17 cellular contexts compared by ENCODE assay signal in the genomic region with DNA sequence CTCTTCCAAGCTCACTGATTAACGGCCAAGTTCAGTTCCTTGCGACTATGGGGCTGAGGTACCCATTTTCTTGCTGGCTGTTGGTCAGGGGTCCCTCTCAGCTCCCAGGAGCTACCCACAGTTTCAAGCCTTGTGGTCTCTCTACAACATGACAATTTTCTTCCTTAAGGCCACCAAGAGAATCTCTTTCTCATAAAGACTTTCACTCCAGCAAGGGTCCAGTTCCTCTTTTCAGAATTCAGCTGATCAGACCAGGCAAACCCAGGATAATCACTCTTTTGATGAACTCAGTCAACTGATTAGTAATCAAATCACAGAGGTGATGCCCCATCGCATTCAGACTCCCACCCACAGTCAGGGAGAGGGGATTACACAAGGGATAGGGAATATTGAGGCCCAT.
DNase-seq lines count a peak whose midpoint lies in the region; ATAC-seq and TF ChIP-seq lines count a peak whose summit lies in the region.
"Had no signal": no experiment of that assay in that cellular context is flagged by ENCODE, and none has a peak within 500 bp of the region (broad histone marks: within the 10 kb centered on the region; RNA-seq: fewer than 3 reads in every experiment).

No MANE protein-coding gene starts in this region.

- no peaks in the 10 kb centered on the region for H3K36me3 ChIP-seq in suprapubic skin
- no peaks in the 10 kb centered on the region for H3K36me3 ChIP-seq in lower lobe of right lung
- H3K36me3 ChIP-seq: tibial artery had no signal

- intact Hi-C loops in lower lobe of right lung (cut with DNase I) (no loop called here), cardiac septum (cut with DNase I) (no loop called here)

- H3K4me3 ChIP-seq in suprapubic skin: no peak overlapping the region
- no peak overlapping the region for H3K4me3 ChIP-seq in lower lobe of right lung
- H3K4me3 ChIP-seq: hepatocyte, tibial artery had no signal

- H3K9me3 ChIP-seq in suprapubic skin (no peaks in the 10 kb centered on the region), lower lobe of right lung (no peaks in the 10 kb centered on the region)
- H3K9me3 ChIP-seq: tibial artery had no signal

- H3K4me1 ChIP-seq in suprapubic skin (peaks cover 31% of the 10 kb centered on the region), lower lobe of right lung (peaks cover 7% of the 10 kb centered on the region)

- H3K27me3 ChIP-seq in suprapubic skin: no peaks in the 10 kb centered on the region
- no peaks in the 10 kb centered on the region for H3K27me3 ChIP-seq in lower lobe of right lung (ENCODE audit: low read depth)
- H3K27me3 ChIP-seq: hepatocyte, tibial artery had no signal

- H3K27ac ChIP-seq in suprapubic skin (no peak overlapping the region), lower lobe of right lung (no peak overlapping the region)
- H3K27ac ChIP-seq: hepatocyte, tibial artery had no signal

- peaks cover 23 to 52% (median 47%) of the 10 kb centered on the region in 3 donors for H3K27me3 Mint-ChIP-seq in naive B cell

- no peak overlapping the region for H3K4me3 Mint-ChIP-seq in naive B cell

- no peaks in the 10 kb centered on the region for H3K36me3 Mint-ChIP-seq in naive B cell

- peaks cover 0 to 5% (median 0%) of the 10 kb centered on the region in 7 donors for H3K9me3 Mint-ChIP-seq in naive B cell

- WGBS in suprapubic skin: 89% methylated on average over 3 of the region's 3 CpGs

- no peak for DNase-seq in naive B cell
- DNase-seq in suprapubic skin (ENCODE audit: low spot score in 2 of 2): no peak
- DNase-seq in activated CD4-positive, CD25-positive, alpha-beta regulatory T cell (lab: John Stamatoyannopoulos, UW): no peak
- DNase-seq in lower lobe of right lung: no peak
- no peak for DNase-seq in cardiac septum (ENCODE audit: low spot score)
- DNase-seq: activated CD4-positive, alpha-beta T cell treated with anti-CD3 and anti-CD28 coated beads, Interleukin-2, amount 50 U/mL, for 1 hour; AML-193; Kasumi-1; left colon; NCI-H2081 treated with DMSO at 0.1 percent for 48 hours; NCI-H748 treated with DMSO at 0.1 percent for 48 hours; T-helper 9 cell; tibial artery had no signal

- TF ChIP-seq EP300 in suprapubic skin (IDR thresholded peaks at IDR 0.05): no peak

- H3K4me1 Mint-ChIP-seq in naive B cell: peaks cover 0 to 6% (median 4%) of the 10 kb centered on the region in 3 donors

- TF ChIP-seq CTCF in suprapubic skin (IDR thresholded peaks at IDR 0.05) (no peak), lower lobe of right lung (IDR thresholded peaks at IDR 0.05) (no peak)

- ATAC-seq in GM18909 (IDR thresholded peaks at IDR 0.05; ENCODE audit: poor library complexity, unreplicated experiment) (peak; percentile 77), GM21619 (IDR thresholded peaks at IDR 0.05; ENCODE audit: unreplicated experiment) (peak; percentile 68), HG03354 (IDR thresholded peaks at IDR 0.05; ENCODE audit: poor library complexity, severe bottlenecking, unreplicated experiment) (peak; percentile 76), naive B cell (ENCODE audit: low read depth in 2 of 2) (peak; percentile 30 to 45), lower lobe of right lung (no peak)
- ATAC-seq: left colon had no signal

- TF ChIP-seq POLR2A in suprapubic skin (IDR thresholded peaks at IDR 0.05): no peak

- H3K27ac Mint-ChIP-seq in naive B cell: peak overlapping the region in 2 of 6 donors; percentile 23 to 26

Comparison
In these comparisons a context has a peak if more than half of its experiments do, and no peak if none do; other contexts are left out.
1. ATAC-seq: peak in GM18909 (single experiment), GM21619 (single experiment), HG03354 (single experiment) and naive B cell (2 of 2); none in lower lobe of right lung (0 of 2).